15 cellular contexts compared by ENCODE assay signal in genomic region chr1:100584761-100585745, GRCh38. TPM values are rescaled to one million over a fixed set of nuclear protein-coding genes. Genes with fewer than 3 reads are reported as not detected.
A peak's percentile ranks its signal among the peaks of the same experiment; 100 is the strongest.
DNase-seq lines count a peak whose midpoint lies in the region; ATAC-seq, FAIRE-seq and TF ChIP-seq lines count a peak whose summit lies in the region.
"Had no signal": no experiment of that assay in that cellular context is flagged by ENCODE, and none has a peak within 500 bp of the region (broad histone marks: within the 10 kb centered on the region; RNA-seq: fewer than 3 reads in every experiment).

No MANE protein-coding gene starts in this region.

- H3K27ac ChIP-seq in heart left ventricle (no peak overlapping the region), astrocyte (ENCODE audit: low read depth, low read length) (no peak overlapping the region)
- H3K27ac ChIP-seq: epithelial cell of prostate, tibial artery had no signal

- no peak for TF ChIP-seq CTCF in heart left ventricle (IDR thresholded peaks at IDR 0.05)
- TF ChIP-seq CTCF in astrocyte (IDR thresholded peaks at IDR 0.05; ENCODE audit: insufficient read depth, low read depth, low read length) = no peak
- TF ChIP-seq CTCF in D721Med (IDR thresholded peaks at IDR 0.05; ENCODE audit: insufficient read depth, missing control alignments) = no peak

- H3K9ac ChIP-seq in astrocyte (ENCODE audit: low read length) = no peak overlapping the region

- H3K4me1 ChIP-seq in heart left ventricle (peaks cover 0 to 30% (median 10%) of the 10 kb centered on the region in 12 donors), astrocyte (ENCODE audit: insufficient read depth, low read length) (peaks cover 6% of the 10 kb centered on the region)
- H3K4me1 ChIP-seq: tibial artery had no signal

- H3K4me3 ChIP-seq in heart left ventricle (no peak overlapping the region), astrocyte (ENCODE audit: insufficient read depth, low read depth, low read length) (no peak overlapping the region)
- H3K4me3 ChIP-seq: tibial artery had no signal

- H3K27me3 Mint-ChIP-seq in astrocyte (ENCODE audit: low read depth, unreplicated experiment) = peaks cover 3% of the 10 kb centered on the region

- H3K4me3 Mint-ChIP-seq in astrocyte (ENCODE audit: unreplicated experiment) = no peak overlapping the region

- DNase-seq in Right ventricle myocardium inferior (ENCODE audit: missing footprints) (no peak), heart left ventricle (no peak), astrocyte (ENCODE audit: low read depth) (peak; percentile 78), kidney glomerular epithelial cell (lab: John Stamatoyannopoulos, UW) (peak; percentile 13), urothelium cell line (ENCODE audit: low spot score) (peak; percentile 44), D721Med (ENCODE audit: insufficient read length, low spot score) (no peak)
- DNase-seq: ACHN; activated naive CD4-positive, alpha-beta T cell treated with Interleukin-2 at 50 U/mL for 16 hours; NCI-H146; occipital lobe; SIG-M5; tibial artery had no signal

- no peak overlapping the region for H3K4me2 ChIP-seq in astrocyte (ENCODE audit: low read length)

- 73 to 81% (median 76%) methylated on average over 2 of the region's 2 CpGs for WGBS in heart left ventricle, 4 donors

- intact Hi-C loops in Right ventricle myocardium inferior (cut with DNase I) (no loop called here), heart left ventricle (cut with DNase I) (loop anchor here in 2 of 10 donors (5.0 to 10.0 kb wide), 2 partner anchors 53 to 60 kb away; no protein-coding TSS in a partner anchor)

- H2AFZ ChIP-seq in astrocyte (ENCODE audit: low read depth, low read length) = no peak overlapping the region

- no peaks in the 10 kb centered on the region for H4K20me1 ChIP-seq in astrocyte (ENCODE audit: insufficient read depth, low read length)

- H3K36me3 Mint-ChIP-seq in astrocyte (ENCODE audit: low read depth, unreplicated experiment) = no peaks in the 10 kb centered on the region

- H3K9me3 ChIP-seq in heart left ventricle (peaks cover 0 to 3% (median 0%) of the 10 kb centered on the region in 12 donors), astrocyte (ENCODE audit: insufficient read depth, low read depth, low read length) (no peaks in the 10 kb centered on the region)
- H3K9me3 ChIP-seq: tibial artery had no signal

- H3K27ac Mint-ChIP-seq in astrocyte (ENCODE audit: unreplicated experiment) = no peak overlapping the region

- ATAC-seq in Right ventricle myocardium inferior (peak; percentile 12), heart left ventricle (no peak), HG03354 (IDR thresholded peaks at IDR 0.05; ENCODE audit: poor library complexity, severe bottlenecking, unreplicated experiment) (no peak), GM18502 (IDR thresholded peaks at IDR 0.05; ENCODE audit: poor library complexity, unreplicated experiment) (no peak)

- H3K4me1 Mint-ChIP-seq in astrocyte (ENCODE audit: low read depth, unreplicated experiment) = peaks cover 8% of the 10 kb centered on the region

- H3K79me2 ChIP-seq in astrocyte (ENCODE audit: insufficient read depth, low read length) = no peaks in the 10 kb centered on the region

- H3K9me3 Mint-ChIP-seq in astrocyte (ENCODE audit: unreplicated experiment) = peaks cover 5% of the 10 kb centered on the region

- H3K36me3 ChIP-seq in heart left ventricle (no peaks in the 10 kb centered on the region), astrocyte (ENCODE audit: insufficient read depth, low read length) (no peaks in the 10 kb centered on the region)
- H3K36me3 ChIP-seq: tibial artery had no signal

- no peak for TF ChIP-seq POLR2A in heart left ventricle (IDR thresholded peaks at IDR 0.05)

- H3K27me3 ChIP-seq in heart left ventricle = no peaks in the 10 kb centered on the region
- H3K27me3 ChIP-seq in astrocyte (ENCODE audit: insufficient read depth, low read length) = no peaks in the 10 kb centered on the region
- H3K27me3 ChIP-seq: tibial artery had no signal

- FAIRE-seq in astrocyte (lab: Jason Lieb, UNC) = peak; percentile 73
- FAIRE-seq in urothelium cell line (lab: Jason Lieb, UNC) = no peak
- no peak for FAIRE-seq in D721Med (lab: Jason Lieb, UNC)

RNA-seq across cellular contexts. Expression of gene GPR88, which starts 47.1 kb away (rescaled TPM):
- total RNA-seq in Right ventricle myocardium inferior (not detected), heart left ventricle (under 1 TPM in 4 of 9 donors, not detected in 5; 0.08 to 0.27 (median 0.11) TPM), astrocyte (not detected in 2 replicates)
- under 1 TPM; 0.01 to 0.15 TPM for polyA plus RNA-seq in heart left ventricle

Comparison
In these comparisons a context has a peak if more than half of its experiments do, and no peak if none do; other contexts are left out.
1. DNase-seq: peak in astrocyte (single experiment), kidney glomerular epithelial cell (single experiment) and urothelium cell line (single experiment); none in Right ventricle myocardium inferior (single experiment), heart left ventricle (0 of 5) and D721Med (single experiment).